ENCODE assay signal across 10 cellular contexts in the genomic region with DNA sequence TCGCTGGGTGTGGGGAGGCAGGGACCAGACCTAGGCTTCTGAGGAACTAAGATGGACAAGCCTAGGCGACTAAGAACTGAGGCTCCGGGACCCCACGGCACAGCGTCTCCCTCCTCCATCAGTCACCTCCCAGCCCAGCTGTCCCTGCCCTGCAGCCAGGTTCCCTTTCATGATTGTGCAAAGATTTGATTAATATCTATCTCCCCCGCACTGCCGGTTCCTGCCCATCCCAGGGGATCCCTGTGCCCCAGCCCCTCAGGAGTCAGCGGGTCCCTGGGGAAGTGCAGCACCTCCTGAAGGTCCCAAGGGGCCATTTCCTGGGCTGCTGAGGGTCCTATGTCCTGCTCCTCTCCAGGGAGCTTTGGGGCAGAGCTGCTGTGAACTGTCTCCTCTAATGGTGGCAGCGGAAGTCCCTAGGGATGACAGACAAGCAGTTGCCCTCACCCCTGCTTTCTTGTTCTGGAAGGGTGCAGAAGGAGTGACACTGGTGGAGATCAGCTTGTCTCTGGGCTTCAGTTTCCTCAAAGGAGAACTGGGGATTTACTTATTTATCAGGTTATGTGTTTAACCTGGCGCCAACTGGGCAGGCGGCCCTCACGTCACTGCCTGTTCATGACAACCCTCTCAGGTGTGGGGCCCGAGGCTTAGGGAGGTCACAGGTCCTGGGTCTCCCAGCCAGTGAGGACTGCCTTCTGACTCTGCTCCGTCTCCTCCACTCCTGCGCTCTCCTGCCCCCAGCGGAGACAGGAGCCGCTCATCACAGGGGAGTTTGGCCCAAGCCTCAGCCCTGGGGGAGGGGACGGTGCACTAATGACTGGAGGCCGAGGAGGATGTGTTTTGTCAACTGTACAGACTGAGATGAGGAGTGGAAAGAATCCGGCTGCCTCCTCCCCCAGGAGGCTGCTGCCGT. TPM values are rescaled to one million over a fixed set of nuclear protein-coding genes. Genes with fewer than 3 reads are reported as not detected.
DNase-seq lines count a peak whose midpoint lies in the region; ATAC-seq, FAIRE-seq and TF ChIP-seq lines count a peak whose summit lies in the region.
"Had no signal": no experiment of that assay in that cellular context is flagged by ENCODE, and none has a peak within 500 bp of the region (broad histone marks: within the 10 kb centered on the region; RNA-seq: fewer than 3 reads in every experiment).

No MANE protein-coding gene starts in this region.

- intact Hi-C loops in prostate gland (cut with DNase I), result no loop called here
- intact Hi-C loops in activated CD4-positive, alpha-beta T cell treated with anti-CD3 and anti-CD28 coated beads for 36 hours (cut with DNase I, micrococcal nuclease), result no loop called here

- ATAC-seq in activated CD4-positive, alpha-beta T cell treated with anti-CD3 and anti-CD28 coated beads for 36 hours, result no peak

- H3K4me3 ChIP-seq in endodermal cell (ENCODE audit: low read length), result no peak overlapping the region
- no peak overlapping the region for H3K4me3 ChIP-seq in prostate gland

- H3K9me3 ChIP-seq in endodermal cell (ENCODE audit: control insufficient read depth, low read length), result no peaks in the 10 kb centered on the region
- no peaks in the 10 kb centered on the region for H3K9me3 ChIP-seq in prostate gland

- FAIRE-seq in HTR-8/SVneo (lab: Jason Lieb, UNC), result no peak

- H3K27ac Mint-ChIP-seq in endodermal cell, result no peak overlapping the region
- no peak overlapping the region for H3K27ac Mint-ChIP-seq in activated CD4-positive, alpha-beta T cell treated with anti-CD3 and anti-CD28 coated beads for 36 hours
- H3K27ac Mint-ChIP-seq: activated naive CD8-positive, alpha-beta T cell treated with anti-CD3 and anti-CD28 coated beads, Interleukin-2, amount 10 ng/mL, durations not matched to agents 7 days and 5 days had no signal

- H3K9me3 Mint-ChIP-seq in endodermal cell, result no peaks in the 10 kb centered on the region
- no peaks in the 10 kb centered on the region for H3K9me3 Mint-ChIP-seq in activated CD4-positive, alpha-beta T cell treated with anti-CD3 and anti-CD28 coated beads for 36 hours (ENCODE audit: low read depth)
- H3K9me3 Mint-ChIP-seq: activated naive CD8-positive, alpha-beta T cell treated with anti-CD3 and anti-CD28 coated beads, Interleukin-2, amount 10 ng/mL, durations not matched to agents 7 days and 5 days had no signal

- peaks cover 25% of the 10 kb centered on the region for H3K27me3 ChIP-seq in endodermal cell (ENCODE audit: control insufficient read depth, insufficient read depth, low read length, poor library complexity, severe bottlenecking)
- H3K27me3 ChIP-seq in prostate gland (replicated peaks; ENCODE audit: insufficient read depth), result no peaks in the 10 kb centered on the region

- no peak overlapping the region for H3K27ac ChIP-seq in endodermal cell (ENCODE audit: low read depth, low read length)
- peak overlapping the region; percentile 65 to 67 for H3K27ac ChIP-seq in prostate gland

- H3K27me3 Mint-ChIP-seq in endodermal cell (ENCODE audit: insufficient read depth), result peaks cover 25% of the 10 kb centered on the region
- H3K27me3 Mint-ChIP-seq in activated CD4-positive, alpha-beta T cell treated with anti-CD3 and anti-CD28 coated beads for 36 hours, result peaks cover 19% of the 10 kb centered on the region

- 59 to 62% methylated on average over 18 to 21 of the region's 21 CpGs for WGBS in endodermal cell (ENCODE audit: insufficient coverage in 1 of 2, insufficient read length in 1 of 2), 2 experiments
- 41% methylated on average over 21 of the region's 21 CpGs for WGBS in prostate gland

- peaks cover 12% of the 10 kb centered on the region for H3K4me1 Mint-ChIP-seq in endodermal cell
- H3K4me1 Mint-ChIP-seq in activated CD4-positive, alpha-beta T cell treated with anti-CD3 and anti-CD28 coated beads for 36 hours, result peaks cover 17% of the 10 kb centered on the region

- H3K36me3 ChIP-seq in endodermal cell (ENCODE audit: control insufficient read depth, insufficient read depth, low read length), result no peaks in the 10 kb centered on the region
- H3K36me3 ChIP-seq in prostate gland, result no peaks in the 10 kb centered on the region

- peak; percentile 53 for DNase-seq in GF-D8 (lab: John Stamatoyannopoulos, UW)
- peak; percentile 71 for DNase-seq in NCI-H510A (lab: John Stamatoyannopoulos, UW)
- peak; percentile 88 for DNase-seq in endodermal cell
- DNase-seq in prostate gland (ENCODE audit: low spot score), result peak; percentile 50
- DNase-seq in activated CD4-positive, alpha-beta T cell treated with anti-CD3 and anti-CD28 coated beads for 36 hours, result no peak
- no peak for DNase-seq in NCI-H2107 (lab: John Stamatoyannopoulos, UW)
- no peak for DNase-seq in AG20443 (ENCODE audit: low spot score)
- DNase-seq in HTR-8/SVneo (ENCODE audit: insufficient read length, low spot score), result no peak
- DNase-seq: activated naive CD8-positive, alpha-beta T cell treated with anti-CD3 and anti-CD28 coated beads, Interleukin-2, amount 10 ng/mL, durations not matched to agents 7 days and 5 days; NCI-H1417 had no signal

- TF ChIP-seq POLR2A in prostate gland (IDR thresholded peaks at IDR 0.05), result no peak

- no peak overlapping the region for H3K9ac ChIP-seq in endodermal cell (ENCODE audit: extremely low read depth, low read length, poor library complexity, severe bottlenecking)

- POLR2A ChIA-PET in activated CD4-positive, alpha-beta T cell treated with anti-CD3 and anti-CD28 coated beads for 36 hours (lab: Charles Lee), result no interaction called here

- CTCF ChIA-PET in activated CD4-positive, alpha-beta T cell treated with anti-CD3 and anti-CD28 coated beads for 36 hours (lab: Charles Lee), result interaction anchor here (0.6 kb wide), 1 partner anchor 69 kb away, joined by 4 read pairs; no protein-coding TSS in a partner anchor

- TF ChIP-seq CTCF in endodermal cell (conservative IDR thresholded peaks at IDR 0.05) (peak; percentile 58), prostate gland (IDR thresholded peaks at IDR 0.05) (peak in 3 of 4 experiments; percentile 10 to 24 (median 20))

- H3K4me1 ChIP-seq in endodermal cell (ENCODE audit: control insufficient read depth, insufficient read depth, low read length) (peaks cover 5% of the 10 kb centered on the region), prostate gland (replicated peaks) (peaks cover 21% of the 10 kb centered on the region)

- H3K4me3 Mint-ChIP-seq in endodermal cell, result no peak overlapping the region
- no peak overlapping the region for H3K4me3 Mint-ChIP-seq in activated CD4-positive, alpha-beta T cell treated with anti-CD3 and anti-CD28 coated beads for 36 hours
- H3K4me3 Mint-ChIP-seq: activated naive CD8-positive, alpha-beta T cell treated with anti-CD3 and anti-CD28 coated beads, Interleukin-2, amount 10 ng/mL, durations not matched to agents 7 days and 5 days had no signal

- no peaks in the 10 kb centered on the region for H3K36me3 Mint-ChIP-seq in endodermal cell (ENCODE audit: low read depth)
- H3K36me3 Mint-ChIP-seq in activated CD4-positive, alpha-beta T cell treated with anti-CD3 and anti-CD28 coated beads for 36 hours (ENCODE audit: low read depth), result no peaks in the 10 kb centered on the region
- H3K36me3 Mint-ChIP-seq: activated naive CD8-positive, alpha-beta T cell treated with anti-CD3 and anti-CD28 coated beads, Interleukin-2, amount 10 ng/mL, durations not matched to agents 7 days and 5 days had no signal

RNA-seq across cellular contexts. Expression of gene C16orf74, which starts 1.9 kb away (rescaled TPM):
- total RNA-seq in endodermal cell (1 to 10 TPM; 3.6 to 7.4 TPM), prostate gland (10 to 100 TPM; 17.4 to 19.3 TPM)
- 1.7 TPM for polyA plus RNA-seq in endodermal cell (2013, experiment 1 of 2)
- 2.0 TPM for polyA plus RNA-seq in endodermal cell (2013, experiment 2 of 2)
- total RNA-seq in activated CD4-positive, alpha-beta T cell treated with anti-CD3 and anti-CD28 coated beads for 36 hours, result under 1 TPM; 0.23 to 0.25 TPM

RNA-seq across cellular contexts. Expression of gene EMC8, which starts 46.6 kb away (rescaled TPM):
- total RNA-seq in endodermal cell (10 to 100 TPM; 60.1 to 67.6 TPM), prostate gland (10 to 100 TPM; 30.2 to 38.8 TPM)
- polyA plus RNA-seq in endodermal cell (2013, experiment 1 of 2), result 39.9 TPM
- 37.1 TPM for polyA plus RNA-seq in endodermal cell (2013, experiment 2 of 2)
- total RNA-seq in activated CD4-positive, alpha-beta T cell treated with anti-CD3 and anti-CD28 coated beads for 36 hours, result 10 to 100 TPM; 30.4 to 32.9 TPM

RNA-seq across cellular contexts. Expression of gene COX4I1, which starts 46.7 kb away (rescaled TPM):
- total RNA-seq in endodermal cell (100 to 1,000 TPM; 436 to 471 TPM), prostate gland (100 to 1,000 TPM; 345 to 562 TPM)
- polyA plus RNA-seq in endodermal cell (2013, experiment 1 of 2), result 553 TPM
- polyA plus RNA-seq in endodermal cell (2013, experiment 2 of 2), result 508 TPM
- total RNA-seq in activated CD4-positive, alpha-beta T cell treated with anti-CD3 and anti-CD28 coated beads for 36 hours, result 100 to 1,000 TPM; 374 to 508 TPM

Comparison
In these comparisons a context has a peak if more than half of its experiments do, and no peak if none do; other contexts are left out.
1. DNase-seq: peak in GF-D8 (single experiment), NCI-H510A (single experiment), endodermal cell (single experiment) and prostate gland (single experiment); none in activated CD4-positive, alpha-beta T cell treated with anti-CD3 and anti-CD28 coated beads for 36 hours (single experiment), NCI-H2107 (single experiment), AG20443 (single experiment) and HTR-8/SVneo (single experiment).